Comparison of ENCODE assay signal across 1 cellular context in the genomic region with DNA sequence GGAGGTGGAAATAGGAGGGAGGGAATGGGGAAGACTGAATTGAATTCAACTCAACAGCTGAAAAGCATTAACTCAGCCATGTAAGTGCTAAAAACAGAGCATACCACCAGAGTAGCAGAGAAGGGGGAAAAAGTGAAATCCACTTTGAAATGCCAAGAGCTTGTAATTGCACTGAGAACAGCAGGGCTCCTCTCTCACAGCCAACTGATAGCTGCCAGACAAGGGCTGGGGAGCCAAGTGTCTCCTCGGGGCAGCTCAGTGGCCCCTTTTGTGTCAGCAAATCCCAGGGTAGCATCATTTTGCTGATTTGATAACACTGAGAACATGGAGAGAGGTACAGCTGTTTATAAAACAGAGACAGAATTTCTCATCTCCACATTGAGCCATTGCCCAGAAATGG.
TF ChIP-seq lines count a peak whose summit lies in the region.

No MANE protein-coding gene starts in this region.

TF ChIP-seq in HEK293, 187 proteins besides CTCF, POLR2A, EP300 and RAD21 (continued from another document):
- TF ChIP-seq, protein P1, sequence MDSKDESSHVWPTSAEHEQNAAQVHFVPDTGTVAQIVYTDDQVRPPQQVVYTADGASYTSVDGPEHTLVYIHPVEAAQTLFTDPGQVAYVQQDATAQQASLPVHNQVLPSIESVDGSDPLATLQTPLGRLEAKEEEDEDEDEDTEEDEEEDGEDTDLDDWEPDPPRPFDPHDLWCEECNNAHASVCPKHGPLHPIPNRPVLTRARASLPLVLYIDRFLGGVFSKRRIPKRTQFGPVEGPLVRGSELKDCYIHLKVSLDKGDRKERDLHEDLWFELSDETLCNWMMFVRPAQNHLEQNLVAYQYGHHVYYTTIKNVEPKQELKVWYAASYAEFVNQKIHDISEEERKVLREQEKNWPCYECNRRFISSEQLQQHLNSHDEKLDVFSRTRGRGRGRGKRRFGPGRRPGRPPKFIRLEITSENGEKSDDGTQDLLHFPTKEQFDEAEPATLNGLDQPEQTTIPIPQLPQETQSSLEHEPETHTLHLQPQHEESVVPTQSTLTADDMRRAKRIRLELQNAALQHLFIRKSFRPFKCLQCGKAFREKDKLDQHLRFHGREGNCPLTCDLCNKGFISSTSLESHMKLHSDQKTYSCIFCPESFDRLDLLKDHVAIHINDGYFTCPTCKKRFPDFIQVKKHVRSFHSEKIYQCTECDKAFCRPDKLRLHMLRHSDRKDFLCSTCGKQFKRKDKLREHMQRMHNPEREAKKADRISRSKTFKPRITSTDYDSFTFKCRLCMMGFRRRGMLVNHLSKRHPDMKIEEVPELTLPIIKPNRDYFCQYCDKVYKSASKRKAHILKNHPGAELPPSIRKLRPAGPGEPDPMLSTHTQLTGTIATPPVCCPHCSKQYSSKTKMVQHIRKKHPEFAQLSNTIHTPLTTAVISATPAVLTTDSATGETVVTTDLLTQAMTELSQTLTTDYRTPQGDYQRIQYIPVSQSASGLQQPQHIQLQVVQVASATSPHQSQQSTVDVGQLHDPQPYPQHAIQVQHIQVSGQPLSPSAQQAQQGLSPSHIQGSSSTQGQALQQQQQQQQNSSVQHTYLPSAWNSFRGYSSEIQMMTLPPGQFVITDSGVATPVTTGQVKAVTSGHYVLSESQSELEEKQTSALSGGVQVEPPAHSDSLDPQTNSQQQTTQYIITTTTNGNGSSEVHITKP (tag by site-specific recombination; IDR thresholded peaks at IDR 0.05) = peak; percentile 49; the same call in 1 of the 2 replicates
